ENCODE assay signal across 8 cellular contexts in the genomic region with DNA sequence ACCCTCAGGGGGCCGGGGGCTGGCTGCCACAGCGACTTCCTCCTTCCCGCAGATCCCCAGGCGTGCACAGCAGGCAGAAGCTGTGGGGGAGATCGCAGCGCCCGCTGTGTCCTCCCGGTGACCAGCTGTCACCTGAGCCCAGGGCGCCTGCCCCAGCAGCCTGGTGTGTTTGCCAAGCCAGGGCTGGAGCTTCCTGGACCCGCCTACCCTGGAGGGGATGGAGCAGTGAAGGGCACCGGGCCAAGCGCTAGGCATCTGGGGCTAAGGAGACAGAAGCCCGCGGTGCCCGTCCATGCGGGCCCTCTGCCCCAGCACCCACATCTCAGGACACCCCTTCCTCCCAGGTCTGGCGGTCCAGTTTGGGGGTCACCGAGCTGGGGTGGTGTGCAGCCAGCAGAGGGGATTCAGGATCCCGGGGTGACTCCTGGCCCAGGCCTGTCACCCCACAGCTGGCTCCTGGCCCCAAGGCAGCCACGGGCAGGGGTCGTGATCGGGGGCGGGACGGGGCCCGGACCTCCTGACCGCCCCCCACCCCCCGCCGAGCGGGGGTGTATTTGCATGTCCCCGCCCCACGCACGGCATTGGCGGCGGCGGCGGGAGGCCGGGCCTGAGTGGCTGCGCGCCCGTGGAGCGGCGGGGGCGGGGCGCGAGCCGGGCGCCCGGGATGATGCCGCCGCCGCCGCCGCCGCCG. TPM values are rescaled to one million over a fixed set of nuclear protein-coding genes. Genes with fewer than 3 reads are reported as not detected.
DNase-seq lines count a peak whose midpoint lies in the region; ATAC-seq, FAIRE-seq and TF ChIP-seq lines count a peak whose summit lies in the region.

A gene with protein sequence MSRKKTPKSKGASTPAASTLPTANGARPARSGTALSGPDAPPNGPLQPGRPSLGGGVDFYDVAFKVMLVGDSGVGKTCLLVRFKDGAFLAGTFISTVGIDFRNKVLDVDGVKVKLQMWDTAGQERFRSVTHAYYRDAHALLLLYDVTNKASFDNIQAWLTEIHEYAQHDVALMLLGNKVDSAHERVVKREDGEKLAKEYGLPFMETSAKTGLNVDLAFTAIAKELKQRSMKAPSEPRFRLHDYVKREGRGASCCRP (plus strand): TSS at position 645 of the 691 bp plus-strand sequence. CDS start 159 bp downstream, outside the sequence.

- no peaks in the 10 kb centered on the region for H3K9me3 Mint-ChIP-seq in naive thymus-derived CD8-positive, alpha-beta T cell

- ATAC-seq in naive thymus-derived CD8-positive, alpha-beta T cell, result peak; percentile 85 to 89
- ATAC-seq in upper lobe of left lung (ENCODE audit: low FRiP score in 2 of 2), result peak; percentile 78 to 87
- ATAC-seq in HG02852 (IDR thresholded peaks at IDR 0.05; ENCODE audit: unreplicated experiment), result no peak

- H3K9me3 ChIP-seq in NT2/D1 (ENCODE audit: insufficient read depth, low read length), result no peaks in the 10 kb centered on the region
- no peaks in the 10 kb centered on the region for H3K9me3 ChIP-seq in upper lobe of left lung

- peak within 1 kb of the TSS in 1 of 10 donors; percentile 10 for H3K27ac Mint-ChIP-seq in naive thymus-derived CD8-positive, alpha-beta T cell

- TF ChIP-seq POLR2A in upper lobe of left lung (IDR thresholded peaks at IDR 0.05), result peak in 1 of 4 donors; percentile 12

- WGBS in upper lobe of left lung, 2 donors, result 1% methylated on average over 34 of the region's 55 CpGs; no CpG with 5 or more reads in 1 of the 2 donors

- peak within 1 kb of the TSS; percentile 74 for H3K9ac ChIP-seq in NT2/D1 (ENCODE audit: insufficient read length, low read depth)

- peak; percentile 79 for DNase-seq in COLO829 (ENCODE audit: low spot score)
- DNase-seq in HTR-8/SVneo (ENCODE audit: insufficient read length, low spot score), result peak; percentile 64
- no peak for DNase-seq in NT2/D1 (ENCODE audit: low read depth, low spot score)
- peak; percentile 86 for DNase-seq in activated effector memory CD4-positive, alpha-beta T cell treated with anti-CD3 and anti-CD28 coated beads, Interleukin-2, amount 50 U/mL, for 16 hours
- DNase-seq in fibroblast of pulmonary artery (ENCODE audit: low read depth), result peak; percentile 48
- DNase-seq in naive thymus-derived CD8-positive, alpha-beta T cell, result peak; percentile 38 to 80 (median 56)
- DNase-seq in upper lobe of left lung, result peak; percentile 91 to 93

- peak within 1 kb of the TSS in 3 of 4 donors; percentile 48 to 74 (median 74) for H3K27ac ChIP-seq in upper lobe of left lung

- POLR2A ChIA-PET in naive thymus-derived CD8-positive, alpha-beta T cell (lab: Charles Lee), result interaction anchor here (0.6 to 2.8 kb wide), 6 partner anchors 7 to 183 kb away, joined by 3 to 20 read pairs (median 5); a partner anchor contains a TSS

- H3K4me3 ChIP-seq in NT2/D1 (ENCODE audit: insufficient read length, low read depth) (peak within 1 kb of the TSS; percentile 58), fibroblast of pulmonary artery (replicated peaks; ENCODE audit: low read depth, low read length) (peak within 1 kb of the TSS; percentile 41), upper lobe of left lung (peak within 1 kb of the TSS; percentile 30 to 53 (median 48))

- H3K36me3 ChIP-seq in NT2/D1 (ENCODE audit: insufficient read depth, insufficient read length, low read length) (peaks cover 20% of the 10 kb centered on the region), upper lobe of left lung (peaks cover 0 to 19% (median 4%) of the 10 kb centered on the region in 4 donors)

- FAIRE-seq in HTR-8/SVneo (lab: Jason Lieb, UNC), result peak; percentile 76

- H3K4me3 Mint-ChIP-seq in naive thymus-derived CD8-positive, alpha-beta T cell, result peak within 1 kb of the TSS; percentile 26 to 68 (median 51)

- peaks cover 3 to 31% (median 23%) of the 10 kb centered on the region in 4 donors for H3K4me1 Mint-ChIP-seq in naive thymus-derived CD8-positive, alpha-beta T cell

- TF ChIP-seq CTCF in fibroblast of pulmonary artery (IDR thresholded peaks at IDR 0.05; ENCODE audit: low read length, missing control alignments), result no peak
- TF ChIP-seq CTCF in upper lobe of left lung (IDR thresholded peaks at IDR 0.05), result no peak

- H3K36me3 Mint-ChIP-seq in naive thymus-derived CD8-positive, alpha-beta T cell, result peaks cover 0 to 7% (median 4%) of the 10 kb centered on the region in 3 donors

- no peak for TF ChIP-seq EP300 in upper lobe of left lung (IDR thresholded peaks at IDR 0.05)

- peaks cover 47% of the 10 kb centered on the region for H3K4me1 ChIP-seq in NT2/D1 (ENCODE audit: insufficient read depth, insufficient read length)
- H3K4me1 ChIP-seq in upper lobe of left lung, result peaks cover 45 to 58% (median 52%) of the 10 kb centered on the region in 4 donors

- H3K27me3 Mint-ChIP-seq in naive thymus-derived CD8-positive, alpha-beta T cell, result no peaks in the 10 kb centered on the region

- H3K27me3 ChIP-seq in NT2/D1 (ENCODE audit: insufficient read depth, insufficient read length) (no peaks in the 10 kb centered on the region), upper lobe of left lung (no peaks in the 10 kb centered on the region)

RNA-seq across cellular contexts. Expression of the gene that starts here (rescaled TPM):
- total RNA-seq in naive thymus-derived CD8-positive, alpha-beta T cell, result not detected
- polyA plus RNA-seq in naive thymus-derived CD8-positive, alpha-beta T cell, result 1 to 10 TPM in 1 of 3 donors, under 1 TPM in 2; 0.27 to 1.2 (median 0.94) TPM
- 1 to 10 TPM in 1 of 6 donors, under 1 TPM in 3, not detected in 2; 0.30 to 6.8 (median 0.85) TPM for total RNA-seq in upper lobe of left lung
